1 cellular context compared by ENCODE assay signal in genomic region chr12:64968989-64969819, GRCh38.
TF ChIP-seq lines count a peak whose summit lies in the region.

No MANE protein-coding gene starts in this region.

TF ChIP-seq in K562, 482 proteins besides CTCF, POLR2A, EP300 and RAD21 (continued from another document):
- TF ChIP-seq KDM5B (IDR thresholded peaks at IDR 0.05; ENCODE audit: insufficient replicate concordance, low read depth, low read length), result no peak
- TF ChIP-seq HDAC6 (IDR thresholded peaks at IDR 0.05; ENCODE audit: low read depth, low read length), result no peak
- no peak for TF ChIP-seq POLR3A (IDR thresholded peaks at IDR 0.05; ENCODE audit: borderline replicate concordance, extremely low read depth, insufficient read depth, insufficient read length)
- peak; percentile 52 for TF ChIP-seq C11orf30 (IDR thresholded peaks at IDR 0.05; ENCODE audit: low read depth)
- peak; percentile 58 for TF ChIP-seq ZNF316 (IDR thresholded peaks at IDR 0.05)
- no peak for TF ChIP-seq ZKSCAN8 (CRISPR knock-in tag; IDR thresholded peaks at IDR 0.05)
- TF ChIP-seq, protein P1, sequence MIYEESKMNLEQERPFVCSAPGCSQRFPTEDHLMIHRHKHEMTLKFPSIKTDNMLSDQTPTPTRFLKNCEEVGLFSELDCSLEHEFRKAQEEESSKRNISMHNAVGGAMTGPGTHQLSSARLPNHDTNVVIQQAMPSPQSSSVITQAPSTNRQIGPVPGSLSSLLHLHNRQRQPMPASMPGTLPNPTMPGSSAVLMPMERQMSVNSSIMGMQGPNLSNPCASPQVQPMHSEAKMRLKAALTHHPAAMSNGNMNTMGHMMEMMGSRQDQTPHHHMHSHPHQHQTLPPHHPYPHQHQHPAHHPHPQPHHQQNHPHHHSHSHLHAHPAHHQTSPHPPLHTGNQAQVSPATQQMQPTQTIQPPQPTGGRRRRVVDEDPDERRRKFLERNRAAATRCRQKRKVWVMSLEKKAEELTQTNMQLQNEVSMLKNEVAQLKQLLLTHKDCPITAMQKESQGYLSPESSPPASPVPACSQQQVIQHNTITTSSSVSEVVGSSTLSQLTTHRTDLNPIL (CRISPR knock-in tag; IDR thresholded peaks at IDR 0.05), result no peak
- TF ChIP-seq MAFG (tag; conservative IDR thresholded peaks at IDR 0.05), result peak; percentile 37; the same call in 1 of the 2 replicates
- no peak for TF ChIP-seq MCM2 (IDR thresholded peaks at IDR 0.05; ENCODE audit: low read depth)
- peak; percentile 56; the same call in 1 of the 2 replicates for TF ChIP-seq MAFK (IDR thresholded peaks at IDR 0.05; ENCODE audit: low read length)
